ENCODE assay signal across 17 cellular contexts in genomic region chr7:80216996-80217842, GRCh38.
DNase-seq lines count a peak whose midpoint lies in the region; ATAC-seq lines count a peak whose summit lies in the region.
"Had no signal": no experiment of that assay in that cellular context is flagged by ENCODE, and none has a peak within 500 bp of the region (broad histone marks: within the 10 kb centered on the region; RNA-seq: fewer than 3 reads in every experiment).

No MANE protein-coding gene starts in this region.

- POLR2A ChIA-PET in naive thymus-derived CD4-positive, alpha-beta T cell (lab: Charles Lee) = no interaction called here

- peaks cover 12% of the 10 kb centered on the region for H3K4me1 Mint-ChIP-seq in activated T-cell treated with anti-CD3 and anti-CD28 coated beads, Interleukin-2, amount 50 U/mL, for 24 hours (ENCODE audit: low read depth)
- H3K4me1 Mint-ChIP-seq in naive thymus-derived CD4-positive, alpha-beta T cell = peaks cover 0 to 9% (median 0%) of the 10 kb centered on the region in 7 donors
- peaks cover 10% of the 10 kb centered on the region for H3K4me1 Mint-ChIP-seq in activated T-helper 2 cell treated with anti-CD3 and anti-CD28 coated beads, Interferon-gamma antibody, Interleukin-2, Interleukin-4, amounts not matched to agents 10 μg/mL and 5 μg/mL and 100 μg/mL, durations not matched to agents 14 hours and 24 hours and 36 hours (ENCODE audit: low read depth)

- H3K27me3 ChIP-seq in naive thymus-derived CD4-positive, alpha-beta T cell (ENCODE audit: control insufficient read depth in 2 of 2, insufficient read depth in 2 of 2, low read length in 2 of 2) = no peaks in the 10 kb centered on the region
- H3K27me3 ChIP-seq: left lung, vagina had no signal

- no peaks in the 10 kb centered on the region for H3K4me1 ChIP-seq in naive thymus-derived CD4-positive, alpha-beta T cell (ENCODE audit: control insufficient read depth in 2 of 2, insufficient read depth in 2 of 2, low read length in 2 of 2)
- H3K4me1 ChIP-seq: left lung, vagina had no signal

- H3K27ac ChIP-seq in naive thymus-derived CD4-positive, alpha-beta T cell (ENCODE audit: low read depth, low read length) = no peak overlapping the region
- H3K27ac ChIP-seq: left lung, vagina had no signal

- CTCF ChIA-PET in naive thymus-derived CD4-positive, alpha-beta T cell (lab: Charles Lee) = no interaction called here

- H3K36me3 ChIP-seq in naive thymus-derived CD4-positive, alpha-beta T cell (ENCODE audit: control insufficient read depth in 2 of 3, insufficient read depth in 3 of 3, low read length in 3 of 3) = no peaks in the 10 kb centered on the region
- H3K36me3 ChIP-seq: left lung had no signal

- peak; percentile 48 for ATAC-seq in GM19372 (IDR thresholded peaks at IDR 0.05; ENCODE audit: low read depth, unreplicated experiment)
- ATAC-seq in naive thymus-derived CD4-positive, alpha-beta T cell = no peak
- ATAC-seq: left lung, right cardiac atrium had no signal

- no peaks in the 10 kb centered on the region for H3K9me3 Mint-ChIP-seq in activated T-cell treated with anti-CD3 and anti-CD28 coated beads, Interleukin-2, amount 50 U/mL, for 24 hours
- no peaks in the 10 kb centered on the region for H3K9me3 Mint-ChIP-seq in naive thymus-derived CD4-positive, alpha-beta T cell
- no peaks in the 10 kb centered on the region for H3K9me3 Mint-ChIP-seq in activated T-helper 2 cell treated with anti-CD3 and anti-CD28 coated beads, Interferon-gamma antibody, Interleukin-2, Interleukin-4, amounts not matched to agents 10 μg/mL and 5 μg/mL and 100 μg/mL, durations not matched to agents 14 hours and 24 hours and 36 hours

- H3K27ac Mint-ChIP-seq in activated T-cell treated with anti-CD3 and anti-CD28 coated beads, Interleukin-2, amount 50 U/mL, for 24 hours = peak overlapping the region; percentile 30
- peak overlapping the region in 1 of 9 donors; percentile 33 for H3K27ac Mint-ChIP-seq in naive thymus-derived CD4-positive, alpha-beta T cell
- no peak overlapping the region for H3K27ac Mint-ChIP-seq in activated T-helper 2 cell treated with anti-CD3 and anti-CD28 coated beads, Interferon-gamma antibody, Interleukin-2, Interleukin-4, amounts not matched to agents 10 μg/mL and 5 μg/mL and 100 μg/mL, durations not matched to agents 14 hours and 24 hours and 36 hours

- H3K36me3 Mint-ChIP-seq in activated T-cell treated with anti-CD3 and anti-CD28 coated beads, Interleukin-2, amount 50 U/mL, for 24 hours (ENCODE audit: low read depth) = peaks cover 15% of the 10 kb centered on the region
- H3K36me3 Mint-ChIP-seq in naive thymus-derived CD4-positive, alpha-beta T cell = peaks cover 0 to 5% (median 0%) of the 10 kb centered on the region in 5 donors
- no peaks in the 10 kb centered on the region for H3K36me3 Mint-ChIP-seq in activated T-helper 2 cell treated with anti-CD3 and anti-CD28 coated beads, Interferon-gamma antibody, Interleukin-2, Interleukin-4, amounts not matched to agents 10 μg/mL and 5 μg/mL and 100 μg/mL, durations not matched to agents 14 hours and 24 hours and 36 hours (ENCODE audit: low read depth)

- intact Hi-C loops in naive thymus-derived CD4-positive, alpha-beta T cell (cut with micrococcal nuclease) = no loop called here
- intact Hi-C loops in activated T-helper 2 cell treated with anti-CD3 and anti-CD28 coated beads, Interferon-gamma antibody, Interleukin-2, Interleukin-4, amounts not matched to agents 10 μg/mL and 5 μg/mL and 100 μg/mL, durations not matched to agents 14 hours and 24 hours and 36 hours (cut with micrococcal nuclease) = loop anchor here (1.0 kb wide), 3 partner anchors 41 to 81 kb away; no protein-coding TSS in a partner anchor

- H3K4me3 Mint-ChIP-seq in activated T-cell treated with anti-CD3 and anti-CD28 coated beads, Interleukin-2, amount 50 U/mL, for 24 hours = no peak overlapping the region
- H3K4me3 Mint-ChIP-seq in naive thymus-derived CD4-positive, alpha-beta T cell = peak overlapping the region in 1 of 10 donors; percentile 20
- no peak overlapping the region for H3K4me3 Mint-ChIP-seq in activated T-helper 2 cell treated with anti-CD3 and anti-CD28 coated beads, Interferon-gamma antibody, Interleukin-2, Interleukin-4, amounts not matched to agents 10 μg/mL and 5 μg/mL and 100 μg/mL, durations not matched to agents 14 hours and 24 hours and 36 hours (ENCODE audit: low read depth)

- no peaks in the 10 kb centered on the region for H3K27me3 Mint-ChIP-seq in activated T-cell treated with anti-CD3 and anti-CD28 coated beads, Interleukin-2, amount 50 U/mL, for 24 hours
- peaks cover 0 to 2% (median 0%) of the 10 kb centered on the region in 5 donors for H3K27me3 Mint-ChIP-seq in naive thymus-derived CD4-positive, alpha-beta T cell
- H3K27me3 Mint-ChIP-seq in activated T-helper 2 cell treated with anti-CD3 and anti-CD28 coated beads, Interferon-gamma antibody, Interleukin-2, Interleukin-4, amounts not matched to agents 10 μg/mL and 5 μg/mL and 100 μg/mL, durations not matched to agents 14 hours and 24 hours and 36 hours (ENCODE audit: low read depth) = no peaks in the 10 kb centered on the region

- H3K4me3 ChIP-seq in naive thymus-derived CD4-positive, alpha-beta T cell (ENCODE audit: low read length) = no peak overlapping the region
- H3K4me3 ChIP-seq: left lung, vagina had no signal

- DNase-seq in activated T-cell treated with anti-CD3 and anti-CD28 coated beads, Interleukin-2, amount 50 U/mL, for 24 hours = no peak
- no peak for DNase-seq in activated T-cell treated with anti-CD3 and anti-CD28 coated beads, Interleukin-2, amount 50 U/mL, for 1 hour
- DNase-seq in NCI-H2171 treated with DMSO at 0.1 percent for 48 hours (lab: John Stamatoyannopoulos, UW) (peak; percentile 81), SIG-M5 (lab: John Stamatoyannopoulos, UW) (no peak), NCI-H1105 (lab: John Stamatoyannopoulos, UW) (no peak)
- DNase-seq in naive thymus-derived CD4-positive, alpha-beta T cell = peak in 6 of 9 donors; percentile 4 to 33 (median 14)
- no peak for DNase-seq in activated T-helper 2 cell treated with anti-CD3 and anti-CD28 coated beads, Interferon-gamma antibody, Interleukin-2, Interleukin-4, amounts not matched to agents 10 μg/mL and 5 μg/mL and 100 μg/mL, durations not matched to agents 14 hours and 24 hours and 36 hours (ENCODE audit: low spot score)
- DNase-seq: activated CD4-positive, alpha-beta T cell treated with anti-CD3 and anti-CD28 coated beads for 1 hour; activated CD8-positive, alpha-beta memory T cell treated with anti-CD3 and anti-CD28 coated beads, Interleukin-2, amount 50 U/mL, for 48 hours; HCEC 1CT; left lung; NCI-H1417; nucleus accumbens; right cardiac atrium; substantia nigra had no signal

- H3K9me3 ChIP-seq in naive thymus-derived CD4-positive, alpha-beta T cell (ENCODE audit: control insufficient read depth in 2 of 3, low read length in 3 of 3) = no peaks in the 10 kb centered on the region
- H3K9me3 ChIP-seq: left lung, vagina had no signal

Comparison
In these comparisons a context has a peak if more than half of its experiments do, and no peak if none do; other contexts are left out.
1. DNase-seq: peak in NCI-H2171 treated with DMSO at 0.1 percent for 48 hours (single experiment) and naive thymus-derived CD4-positive, alpha-beta T cell (6 of 9); none in activated T-cell treated with anti-CD3 and anti-CD28 coated beads, Interleukin-2, amount 50 U/mL, for 24 hours (single experiment), activated T-cell treated with anti-CD3 and anti-CD28 coated beads, Interleukin-2, amount 50 U/mL, for 1 hour (single experiment), SIG-M5 (single experiment), activated T-helper 2 cell treated with anti-CD3 and anti-CD28 coated beads, Interferon-gamma antibody, Interleukin-2, Interleukin-4, amounts not matched to agents 10 μg/mL and 5 μg/mL and 100 μg/mL, durations not matched to agents 14 hours and 24 hours and 36 hours (single experiment) and NCI-H1105 (single experiment).